Comparison of ENCODE assay signal across 9 cellular contexts in the genomic region with DNA sequence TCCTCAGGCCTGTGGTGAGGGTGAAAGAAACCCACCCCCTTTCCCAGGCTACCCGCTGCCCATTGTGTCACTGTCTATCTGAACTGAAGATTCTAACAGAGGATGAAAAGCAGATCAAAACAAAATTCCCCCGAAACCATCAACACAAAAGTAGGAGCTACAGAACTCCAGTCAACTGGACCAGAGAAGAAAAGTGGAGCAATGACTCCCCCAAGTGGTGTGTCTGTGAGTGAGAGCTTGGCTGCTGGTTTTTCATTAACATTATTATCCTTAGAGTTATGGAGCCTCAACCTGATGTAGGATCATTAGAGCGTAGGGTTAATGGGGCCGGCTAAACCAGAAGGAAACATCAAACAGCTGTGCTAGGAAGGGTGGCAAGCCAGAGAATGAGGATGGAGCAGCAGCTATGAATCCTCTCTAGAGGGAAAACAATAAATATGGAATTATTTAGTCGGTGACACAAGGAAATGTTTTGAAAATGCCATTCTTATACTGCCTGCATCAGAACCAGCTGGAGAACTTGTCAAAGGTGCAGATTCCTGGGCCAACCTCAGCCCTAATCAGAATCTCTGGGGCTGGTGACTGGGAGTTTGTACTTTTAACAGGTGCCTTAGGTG. TPM values are rescaled to one million over a fixed set of nuclear protein-coding genes. Genes with fewer than 3 reads are reported as not detected.
DNase-seq lines count a peak whose midpoint lies in the region; ATAC-seq, FAIRE-seq and TF ChIP-seq lines count a peak whose summit lies in the region.
"Had no signal": no experiment of that assay in that cellular context is flagged by ENCODE, and none has a peak within 500 bp of the region (broad histone marks: within the 10 kb centered on the region; RNA-seq: fewer than 3 reads in every experiment).

No MANE protein-coding gene starts in this region.

- H3K27me3 ChIP-seq in breast epithelium: no peaks in the 10 kb centered on the region
- H3K27me3 ChIP-seq in kidney epithelial cell (ENCODE audit: control insufficient read depth, insufficient read depth, low read length): no peaks in the 10 kb centered on the region

- no peaks in the 10 kb centered on the region for H3K9me3 Mint-ChIP-seq in activated CD4-positive, alpha-beta T cell treated with anti-CD3 and anti-CD28 coated beads, Interleukin-2, amount 10 ng/mL, durations not matched to agents 7 days and 5 days
- H3K9me3 Mint-ChIP-seq in immature natural killer cell: no peaks in the 10 kb centered on the region
- H3K9me3 Mint-ChIP-seq: activated naive CD4-positive, alpha-beta T cell treated with anti-CD3 and anti-CD28 coated beads, Interleukin-2, amount 50 U/mL, for 24 hours had no signal

- H3K4me3 Mint-ChIP-seq in activated CD4-positive, alpha-beta T cell treated with anti-CD3 and anti-CD28 coated beads, Interleukin-2, amount 10 ng/mL, durations not matched to agents 7 days and 5 days: no peak overlapping the region
- no peak overlapping the region for H3K4me3 Mint-ChIP-seq in immature natural killer cell
- H3K4me3 Mint-ChIP-seq: activated naive CD4-positive, alpha-beta T cell treated with anti-CD3 and anti-CD28 coated beads, Interleukin-2, amount 50 U/mL, for 24 hours had no signal

- H3K36me3 ChIP-seq in breast epithelium (no peaks in the 10 kb centered on the region), kidney epithelial cell (ENCODE audit: control insufficient read depth, insufficient read depth, low read length) (no peaks in the 10 kb centered on the region)

- no peak for ATAC-seq in HG02610 (IDR thresholded peaks at IDR 0.05; ENCODE audit: unreplicated experiment)

- H3K4me3 ChIP-seq in breast epithelium (no peak overlapping the region), kidney epithelial cell (ENCODE audit: low read depth, low read length) (no peak overlapping the region)

- H3K4me1 Mint-ChIP-seq in activated CD4-positive, alpha-beta T cell treated with anti-CD3 and anti-CD28 coated beads, Interleukin-2, amount 10 ng/mL, durations not matched to agents 7 days and 5 days: no peaks in the 10 kb centered on the region
- H3K4me1 Mint-ChIP-seq in immature natural killer cell: no peaks in the 10 kb centered on the region
- H3K4me1 Mint-ChIP-seq: activated naive CD4-positive, alpha-beta T cell treated with anti-CD3 and anti-CD28 coated beads, Interleukin-2, amount 50 U/mL, for 24 hours had no signal

- H3K27me3 Mint-ChIP-seq in activated CD4-positive, alpha-beta T cell treated with anti-CD3 and anti-CD28 coated beads, Interleukin-2, amount 10 ng/mL, durations not matched to agents 7 days and 5 days: peaks cover 2% of the 10 kb centered on the region
- H3K27me3 Mint-ChIP-seq in immature natural killer cell (ENCODE audit: low read depth in 3 of 3): peaks cover 0 to 2% (median 0%) of the 10 kb centered on the region in 3 donors
- H3K27me3 Mint-ChIP-seq: activated naive CD4-positive, alpha-beta T cell treated with anti-CD3 and anti-CD28 coated beads, Interleukin-2, amount 50 U/mL, for 24 hours had no signal

- intact Hi-C loops in breast epithelium (cut with DNase I; ENCODE audit: low total_unique reads): no loop called here

- H3K4me1 ChIP-seq in breast epithelium: no peaks in the 10 kb centered on the region

- no peaks in the 10 kb centered on the region for H3K9me3 ChIP-seq in breast epithelium

- FAIRE-seq in urothelium cell line (lab: Jason Lieb, UNC): no peak

- POLR2A ChIA-PET in activated CD4-positive, alpha-beta T cell treated with anti-CD3 and anti-CD28 coated beads, Interleukin-2, amount 10 ng/mL, durations not matched to agents 7 days and 5 days (lab: Charles Lee): no interaction called here

- TF ChIP-seq CTCF in breast epithelium (IDR thresholded peaks at IDR 0.05): peak in 2 of 3 donors; percentile 56 to 60
- peak; percentile 60 for TF ChIP-seq CTCF in kidney epithelial cell (IDR thresholded peaks at IDR 0.05; ENCODE audit: insufficient read depth, low read length, poor library complexity, severe bottlenecking)

- no peak overlapping the region for H3K27ac Mint-ChIP-seq in activated CD4-positive, alpha-beta T cell treated with anti-CD3 and anti-CD28 coated beads, Interleukin-2, amount 10 ng/mL, durations not matched to agents 7 days and 5 days
- no peak overlapping the region for H3K27ac Mint-ChIP-seq in immature natural killer cell
- H3K27ac Mint-ChIP-seq: activated naive CD4-positive, alpha-beta T cell treated with anti-CD3 and anti-CD28 coated beads, Interleukin-2, amount 50 U/mL, for 24 hours had no signal

- CTCF ChIA-PET in activated CD4-positive, alpha-beta T cell treated with anti-CD3 and anti-CD28 coated beads, Interleukin-2, amount 10 ng/mL, durations not matched to agents 7 days and 5 days (lab: Charles Lee): interaction anchor here (0.6 to 1.6 kb wide), 2 partner anchors 9 to 12 kb away, joined by 3 to 8 read pairs; no protein-coding TSS in a partner anchor

- H3K27ac ChIP-seq in breast epithelium: no peak overlapping the region

- DNase-seq in activated CD4-positive, alpha-beta T cell treated with anti-CD3 and anti-CD28 coated beads for 48 hours: peak; percentile 5
- no peak for DNase-seq in activated CD4-positive, alpha-beta T cell treated with anti-CD3 and anti-CD28 coated beads, Interleukin-2, amount 10 ng/mL, durations not matched to agents 7 days and 5 days
- DNase-seq in NCI-H2196 treated with DMSO at 0.1 percent for 48 hours (lab: John Stamatoyannopoulos, UW; ENCODE audit: unreplicated experiment): peak; percentile 10
- DNase-seq in breast epithelium (ENCODE audit: low spot score in 2 of 2): no peak
- DNase-seq in kidney epithelial cell (ENCODE audit: low read depth): no peak
- peak; percentile 59 for DNase-seq in urothelium cell line (ENCODE audit: low spot score)
- no peak for DNase-seq in immature natural killer cell

- no peaks in the 10 kb centered on the region for H3K36me3 Mint-ChIP-seq in activated CD4-positive, alpha-beta T cell treated with anti-CD3 and anti-CD28 coated beads, Interleukin-2, amount 10 ng/mL, durations not matched to agents 7 days and 5 days (ENCODE audit: low read depth)
- no peaks in the 10 kb centered on the region for H3K36me3 Mint-ChIP-seq in immature natural killer cell
- H3K36me3 Mint-ChIP-seq: activated naive CD4-positive, alpha-beta T cell treated with anti-CD3 and anti-CD28 coated beads, Interleukin-2, amount 50 U/mL, for 24 hours had no signal

- no peak for TF ChIP-seq POLR2A in breast epithelium (IDR thresholded peaks at IDR 0.05)

RNA-seq across cellular contexts. Expression of a gene that starts 38.3 kb away (rescaled TPM):
- total RNA-seq in activated CD4-positive, alpha-beta T cell treated with anti-CD3 and anti-CD28 coated beads, Interleukin-2, amount 10 ng/mL, durations not matched to agents 7 days and 5 days: 100 to 1,000 TPM in 1 of 2 experiments, 10 to 100 TPM in 1; 98.1 to 106 TPM
- total RNA-seq in breast epithelium: 100 to 1,000 TPM in 1 of 3 donors, 10 to 100 TPM in 2; 55.0 to 200 (median 57.4) TPM
- 80.0 and 87.8 TPM in 2 replicates for total RNA-seq in kidney epithelial cell
- polyA plus RNA-seq in immature natural killer cell: 100 to 1,000 TPM; 173 to 265 (median 176) TPM

Comparison
In these comparisons a context has a peak if more than half of its experiments do, and no peak if none do; other contexts are left out.
1. DNase-seq: peak in activated CD4-positive, alpha-beta T cell treated with anti-CD3 and anti-CD28 coated beads for 48 hours (single experiment), NCI-H2196 treated with DMSO at 0.1 percent for 48 hours (single experiment) and urothelium cell line (single experiment); none in activated CD4-positive, alpha-beta T cell treated with anti-CD3 and anti-CD28 coated beads, Interleukin-2, amount 10 ng/mL, durations not matched to agents 7 days and 5 days (single experiment), breast epithelium (0 of 2), kidney epithelial cell (single experiment) and immature natural killer cell (0 of 3).